ENCODE assay signal across 14 cellular contexts in the genomic region with DNA sequence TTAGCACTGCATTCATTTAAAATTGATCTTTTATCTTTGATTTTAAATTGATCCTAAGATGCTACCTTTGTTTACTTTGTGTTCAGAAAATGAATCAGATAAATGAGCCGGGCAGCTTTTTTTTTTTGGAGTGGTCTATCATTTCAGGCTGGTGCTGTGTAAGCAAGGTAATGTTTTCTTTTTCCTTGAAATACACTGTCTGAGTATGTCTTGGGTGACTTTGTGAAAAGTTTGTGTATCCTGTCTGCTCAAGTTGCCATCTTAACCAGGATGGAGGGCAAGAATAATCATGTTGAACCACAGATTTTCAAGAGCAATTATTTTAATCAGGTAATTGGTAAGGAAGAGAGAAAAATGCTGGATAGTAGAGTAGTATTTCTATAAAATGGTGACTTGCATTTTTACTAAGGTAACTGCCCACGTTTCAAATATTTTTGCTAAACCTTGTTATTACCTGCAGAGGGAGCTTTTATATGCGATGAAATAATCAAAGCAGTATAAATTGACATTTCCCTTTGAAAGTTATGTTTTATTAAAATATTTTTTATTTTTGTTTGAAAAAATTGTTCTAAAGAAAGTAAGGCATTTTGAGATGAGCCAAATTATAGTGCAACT. TPM values are rescaled to one million over a fixed set of nuclear protein-coding genes. Genes with fewer than 3 reads are reported as not detected.
DNase-seq lines count a peak whose midpoint lies in the region; ATAC-seq, FAIRE-seq and TF ChIP-seq lines count a peak whose summit lies in the region.
"Had no signal": no experiment of that assay in that cellular context is flagged by ENCODE, and none has a peak within 500 bp of the region (broad histone marks: within the 10 kb centered on the region; RNA-seq: fewer than 3 reads in every experiment).

No MANE protein-coding gene starts in this region.

- H3K27ac Mint-ChIP-seq in activated CD8-positive, alpha-beta memory T cell treated with anti-CD3 and anti-CD28 coated beads, Interleukin-2, amount 10 ng/mL, durations not matched to agents 7 days and 5 days = no peak overlapping the region
- H3K27ac Mint-ChIP-seq: activated T-cell treated with anti-CD3 and anti-CD28 coated beads, Interleukin-2, amount 50 U/mL, for 72 hours had no signal

- no peaks in the 10 kb centered on the region for H3K4me1 ChIP-seq in fibroblast of lung (ENCODE audit: control insufficient read depth, extremely low read depth, insufficient read depth, low read length)
- H3K4me1 ChIP-seq: BLaER1 treated with 17β-estradiol and CSF1 and Interleukin-3, amounts not matched to agents 10 nM and 100 nM had no signal

- H3K27me3 Mint-ChIP-seq in activated CD8-positive, alpha-beta memory T cell treated with anti-CD3 and anti-CD28 coated beads, Interleukin-2, amount 10 ng/mL, durations not matched to agents 7 days and 5 days = no peaks in the 10 kb centered on the region

- H3K9me3 Mint-ChIP-seq in activated CD8-positive, alpha-beta memory T cell treated with anti-CD3 and anti-CD28 coated beads, Interleukin-2, amount 10 ng/mL, durations not matched to agents 7 days and 5 days (ENCODE audit: low read depth) = no peaks in the 10 kb centered on the region
- H3K9me3 Mint-ChIP-seq: activated T-cell treated with anti-CD3 and anti-CD28 coated beads, Interleukin-2, amount 50 U/mL, for 72 hours had no signal

- no peak overlapping the region for H3K9ac ChIP-seq in fibroblast of lung (ENCODE audit: insufficient read depth, low read length)
- H3K9ac ChIP-seq: BLaER1 treated with 17β-estradiol and CSF1 and Interleukin-3, amounts not matched to agents 10 nM and 100 nM had no signal

- H3K36me3 ChIP-seq in fibroblast of lung (ENCODE audit: control insufficient read depth, insufficient read depth, low read length) = no peaks in the 10 kb centered on the region
- H3K36me3 ChIP-seq: BLaER1 treated with 17β-estradiol and CSF1 and Interleukin-3, amounts not matched to agents 10 nM and 100 nM; spleen had no signal

- peaks cover 73% of the 10 kb centered on the region for H3K79me2 ChIP-seq in fibroblast of lung (ENCODE audit: control insufficient read depth, insufficient read depth, low read length)

- peak in 1 of 2 donors; percentile 15 for TF ChIP-seq CTCF in fibroblast of lung (conservative IDR thresholded peaks at IDR 0.05 in 1 of 2, IDR thresholded peaks at IDR 0.05 in 1 of 2; ENCODE audit: low read depth in 1 of 2, low read length in 2 of 2)

- FAIRE-seq in RCC 7860 (lab: Jason Lieb, UNC) = peak; percentile 85

- intact Hi-C loops in Right ventricle myocardium superior (cut with DNase I) (no loop called here), left cardiac atrium (cut with DNase I) (no loop called here)

- no peak overlapping the region for H3K27ac ChIP-seq in fibroblast of lung (ENCODE audit: insufficient read depth, low read length)
- H3K27ac ChIP-seq: BLaER1 treated with 17β-estradiol and CSF1 and Interleukin-3, amounts not matched to agents 10 nM and 100 nM had no signal

- peak overlapping the region; percentile 60 for H3K4me2 ChIP-seq in fibroblast of lung (ENCODE audit: extremely low read depth, insufficient read depth, low read length)
- H3K4me2 ChIP-seq: BLaER1 treated with 17β-estradiol and CSF1 and Interleukin-3, amounts not matched to agents 10 nM and 100 nM had no signal

- no peaks in the 10 kb centered on the region for H3K27me3 ChIP-seq in fibroblast of lung (ENCODE audit: control insufficient read depth, insufficient read depth, low read length)
- H3K27me3 ChIP-seq: BLaER1 treated with 17β-estradiol and CSF1 and Interleukin-3, amounts not matched to agents 10 nM and 100 nM; spleen had no signal

- H3K4me3 Mint-ChIP-seq in activated CD8-positive, alpha-beta memory T cell treated with anti-CD3 and anti-CD28 coated beads, Interleukin-2, amount 10 ng/mL, durations not matched to agents 7 days and 5 days = no peak overlapping the region
- H3K4me3 Mint-ChIP-seq: activated T-cell treated with anti-CD3 and anti-CD28 coated beads, Interleukin-2, amount 50 U/mL, for 72 hours had no signal

- no peak overlapping the region for H3K4me3 ChIP-seq in fibroblast of lung (replicated peaks in 1 of 4; ENCODE audit: control extremely low read depth in 1 of 4, insufficient read depth in 1 of 4, low read depth in 3 of 4, low read length in 4 of 4)
- H3K4me3 ChIP-seq: BLaER1 treated with 17β-estradiol and CSF1 and Interleukin-3, amounts not matched to agents 10 nM and 100 nM had no signal

- peak; percentile 42 for ATAC-seq in Right ventricle myocardium superior (ENCODE audit: poor library complexity)
- no peak for ATAC-seq in left cardiac atrium
- no peak for ATAC-seq in activated CD8-positive, alpha-beta memory T cell treated with anti-CD3 and anti-CD28 coated beads, Interleukin-2, amount 10 ng/mL, durations not matched to agents 7 days and 5 days
- ATAC-seq: activated T-cell treated with anti-CD3 and anti-CD28 coated beads, Interleukin-2, amount 50 U/mL, for 72 hours had no signal

- H3K4me1 Mint-ChIP-seq in activated CD8-positive, alpha-beta memory T cell treated with anti-CD3 and anti-CD28 coated beads, Interleukin-2, amount 10 ng/mL, durations not matched to agents 7 days and 5 days = no peaks in the 10 kb centered on the region

- H4K20me1 ChIP-seq in fibroblast of lung (ENCODE audit: control insufficient read depth, extremely low read depth, insufficient read depth, low read length) = no peaks in the 10 kb centered on the region
- H4K20me1 ChIP-seq: BLaER1 treated with 17β-estradiol and CSF1 and Interleukin-3, amounts not matched to agents 10 nM and 100 nM had no signal

- DNase-seq in Right ventricle myocardium superior = no peak
- DNase-seq in left cardiac atrium = no peak
- peak; percentile 31 for DNase-seq in RCC 7860 (ENCODE audit: low spot score)
- peak; percentile 6 to 19 for DNase-seq in fibroblast of lung (ENCODE audit: low read depth in 2 of 2)
- DNase-seq in superior temporal gyrus (ENCODE audit: extremely low spot score) = peak; percentile 22
- DNase-seq in HK-2 (ENCODE audit: unreplicated experiment) = no peak
- DNase-seq in activated CD8-positive, alpha-beta memory T cell treated with anti-CD3 and anti-CD28 coated beads, Interleukin-2, amount 10 ng/mL, durations not matched to agents 7 days and 5 days = no peak
- no peak for DNase-seq in DMS153 treated with DMSO at 0.1 percent for 48 hours (lab: John Stamatoyannopoulos, UW; ENCODE audit: unreplicated experiment)
- DNase-seq: activated T-cell treated with anti-CD3 and anti-CD28 coated beads, Interleukin-2, amount 50 U/mL, for 72 hours; caudate nucleus; head of caudate nucleus; NCI-H1048; spleen had no signal

- H2AFZ ChIP-seq in fibroblast of lung (ENCODE audit: low read length) = no peak overlapping the region

- H3K9me3 ChIP-seq in fibroblast of lung (ENCODE audit: control insufficient read depth, insufficient read depth, low read depth, low read length) = no peaks in the 10 kb centered on the region
- H3K9me3 ChIP-seq: BLaER1 treated with 17β-estradiol and CSF1 and Interleukin-3, amounts not matched to agents 10 nM and 100 nM; spleen had no signal

- CTCF ChIA-PET in activated CD8-positive, alpha-beta memory T cell treated with anti-CD3 and anti-CD28 coated beads, Interleukin-2, amount 10 ng/mL, durations not matched to agents 7 days and 5 days (lab: Charles Lee) = no interaction called here

- no peaks in the 10 kb centered on the region for H3K36me3 Mint-ChIP-seq in activated CD8-positive, alpha-beta memory T cell treated with anti-CD3 and anti-CD28 coated beads, Interleukin-2, amount 10 ng/mL, durations not matched to agents 7 days and 5 days

RNA-seq across cellular contexts. Expression of a gene that starts 11.1 kb away (rescaled TPM):
- total RNA-seq in Right ventricle myocardium superior (37.9 TPM), left cardiac atrium (10 to 100 TPM; 57.4 to 64.4 TPM), fibroblast of lung (61.4 and 74.1 TPM in 2 replicates)
- 40.0 and 196 TPM in 2 replicates for polyA plus RNA-seq in fibroblast of lung
- polyA plus RNA-seq in fibroblast of lung (2012) = 21.9 and 104 TPM in 2 replicates
- 150 and 739 TPM in 2 replicates for polyA minus RNA-seq in fibroblast of lung (ENCODE audit: low replicate concordance)
- total RNA-seq in activated CD8-positive, alpha-beta memory T cell treated with anti-CD3 and anti-CD28 coated beads, Interleukin-2, amount 10 ng/mL, durations not matched to agents 7 days and 5 days = under 1 TPM in 1 of 2 experiments, not detected in 1; 0.05 TPM
- total RNA-seq: activated T-cell treated with anti-CD3 and anti-CD28 coated beads, Interleukin-2, amount 50 U/mL, for 72 hours had no signal

Comparison
In these comparisons a context has a peak if more than half of its experiments do, and no peak if none do; other contexts are left out.
1. DNase-seq: peak in RCC 7860 (single experiment), fibroblast of lung (2 of 2) and superior temporal gyrus (single experiment); none in Right ventricle myocardium superior (single experiment), left cardiac atrium (single experiment), HK-2 (single experiment), activated CD8-positive, alpha-beta memory T cell treated with anti-CD3 and anti-CD28 coated beads, Interleukin-2, amount 10 ng/mL, durations not matched to agents 7 days and 5 days (single experiment) and DMS153 treated with DMSO at 0.1 percent for 48 hours (single experiment).
2. RNA of a gene that starts 11.1 kb away (total RNA-seq): 61.4 to 74.1 TPM in fibroblast of lung, 57.4 to 64.4 TPM in left cardiac atrium and 37.9 TPM in Right ventricle myocardium superior (single experiment); 0.05 TPM in activated CD8-positive, alpha-beta memory T cell treated with anti-CD3 and anti-CD28 coated beads, Interleukin-2, amount 10 ng/mL, durations not matched to agents 7 days and 5 days; every median in the first group is over 10 times any median in the second.